Comparison of ENCODE assay signal across 1 cellular context in genomic region chr2:126776255-126776654, GRCh38.
TF ChIP-seq lines count a peak whose summit lies in the region.

No MANE protein-coding gene starts in this region.

TF ChIP-seq in GM23338, 12 proteins besides CTCF, POLR2A, EP300 and RAD21 (continued from another document):
- TF ChIP-seq ZNF462 (CRISPR knock-in tag; IDR thresholded peaks at IDR 0.05) (no peak), REST (IDR thresholded peaks at IDR 0.05; ENCODE audit: unreplicated experiment) (no peak), STAT1 (IDR thresholded peaks at IDR 0.05; ENCODE audit: unreplicated experiment) (no peak), POLR2AphosphoS5 (IDR thresholded peaks at IDR 0.05; ENCODE audit: low read depth) (no peak), NANOG (IDR thresholded peaks at IDR 0.05; ENCODE audit: borderline replicate concordance) (no peak)
